Comparison of ENCODE assay signal across 8 cellular contexts in genomic region chr2:190791347-190791982, GRCh38.
DNase-seq lines count a peak whose midpoint lies in the region; ATAC-seq, FAIRE-seq and TF ChIP-seq lines count a peak whose summit lies in the region.

No MANE protein-coding gene starts in this region.

- H3K4me1 Mint-ChIP-seq in dendritic cell treated with granulocyte-macrophage colony-stimulating factor and Interleukin-4, amounts not matched to agents 40 ng/mL and 50 ng/mL, for 4 days (ENCODE audit: low read depth), result peaks cover 14% of the 10 kb centered on the region

- H3K27ac ChIP-seq in vagina, result peak overlapping the region; percentile 11

- no peaks in the 10 kb centered on the region for H3K36me3 ChIP-seq in mucosa of descending colon (ENCODE audit: low read depth)
- H3K36me3 ChIP-seq in vagina, result no peaks in the 10 kb centered on the region

- intact Hi-C loops in dendritic cell treated with granulocyte-macrophage colony-stimulating factor and Interleukin-4, amounts not matched to agents 40 ng/mL and 50 ng/mL, for 4 days (cut with micrococcal nuclease), result no loop called here
- intact Hi-C loops in mucosa of descending colon (cut with DNase I, micrococcal nuclease) (no loop called here), vagina (cut with DNase I) (no loop called here)

- H3K27me3 ChIP-seq in vagina, result no peaks in the 10 kb centered on the region

- H3K4me3 ChIP-seq in mucosa of descending colon, result no peak overlapping the region
- no peak overlapping the region for H3K4me3 ChIP-seq in vagina

- FAIRE-seq in RCC 7860 (lab: Jason Lieb, UNC), result peak; percentile 97

- H3K27ac Mint-ChIP-seq in dendritic cell treated with granulocyte-macrophage colony-stimulating factor and Interleukin-4, amounts not matched to agents 40 ng/mL and 50 ng/mL, for 4 days, result peak overlapping the region; percentile 55

- H3K9me3 ChIP-seq in mucosa of descending colon (no peaks in the 10 kb centered on the region), vagina (no peaks in the 10 kb centered on the region)

- ATAC-seq in mucosa of descending colon (peak; percentile 36), GM18502 (IDR thresholded peaks at IDR 0.05; ENCODE audit: poor library complexity, unreplicated experiment) (no peak), HG03342 (IDR thresholded peaks at IDR 0.05; ENCODE audit: unreplicated experiment) (no peak), HG03565 (IDR thresholded peaks at IDR 0.05; ENCODE audit: unreplicated experiment) (no peak)

- peak; percentile 82 for DNase-seq in EH (ENCODE audit: low read depth)
- peak; percentile 83 for DNase-seq in RCC 7860 (ENCODE audit: low spot score)
- DNase-seq in mucosa of descending colon, result no peak
- no peak for DNase-seq in vagina (ENCODE audit: extremely low spot score in 2 of 2)

- no peak overlapping the region for H3K4me3 Mint-ChIP-seq in dendritic cell treated with granulocyte-macrophage colony-stimulating factor and Interleukin-4, amounts not matched to agents 40 ng/mL and 50 ng/mL, for 4 days

- no peaks in the 10 kb centered on the region for H3K9me3 Mint-ChIP-seq in dendritic cell treated with granulocyte-macrophage colony-stimulating factor and Interleukin-4, amounts not matched to agents 40 ng/mL and 50 ng/mL, for 4 days

- TF ChIP-seq POLR2A in vagina (IDR thresholded peaks at IDR 0.05), result no peak

- H3K36me3 Mint-ChIP-seq in dendritic cell treated with granulocyte-macrophage colony-stimulating factor and Interleukin-4, amounts not matched to agents 40 ng/mL and 50 ng/mL, for 4 days (ENCODE audit: low read depth), result no peaks in the 10 kb centered on the region

- no peaks in the 10 kb centered on the region for H3K4me1 ChIP-seq in mucosa of descending colon (ENCODE audit: low read depth)
- H3K4me1 ChIP-seq in vagina, result peaks cover 15% of the 10 kb centered on the region

- TF ChIP-seq CTCF in mucosa of descending colon (IDR thresholded peaks at IDR 0.05) (no peak), vagina (IDR thresholded peaks at IDR 0.05) (no peak)

- no peaks in the 10 kb centered on the region for H3K27me3 Mint-ChIP-seq in dendritic cell treated with granulocyte-macrophage colony-stimulating factor and Interleukin-4, amounts not matched to agents 40 ng/mL and 50 ng/mL, for 4 days

Comparison
In these comparisons a context has a peak if more than half of its experiments do, and no peak if none do; other contexts are left out.
1. DNase-seq: peak in EH (single experiment) and RCC 7860 (single experiment); none in mucosa of descending colon (0 of 3) and vagina (0 of 2).